ENCODE assay signal across 8 cellular contexts in the genomic region with DNA sequence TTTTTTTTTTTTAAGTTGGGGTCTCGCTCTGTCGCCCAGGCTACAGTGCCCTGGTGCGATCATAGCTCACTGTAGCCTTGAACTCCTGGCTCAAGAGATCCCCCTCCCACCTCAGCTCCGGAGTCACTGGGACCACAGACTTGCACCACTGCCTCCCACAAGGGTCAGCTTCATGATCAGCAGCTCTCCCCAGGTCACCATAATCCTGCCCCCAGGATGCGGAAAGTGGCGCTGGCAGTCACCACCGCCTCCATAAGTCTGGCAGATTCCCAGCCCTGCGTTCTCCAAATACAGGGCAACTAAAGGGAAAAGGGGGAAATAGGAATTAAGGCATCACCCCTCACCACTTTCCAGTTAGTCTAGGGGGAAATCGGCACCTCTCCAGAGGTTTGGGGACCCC. TPM values are rescaled to one million over a fixed set of nuclear protein-coding genes. Genes with fewer than 3 reads are reported as not detected.
DNase-seq lines count a peak whose midpoint lies in the region; FAIRE-seq and TF ChIP-seq lines count a peak whose summit lies in the region.

No MANE protein-coding gene starts in this region.

- H3K4me1 ChIP-seq in right atrium auricular region (peaks cover 0 to 95% of the 10 kb centered on the region in 2 donors), smooth muscle cell (ENCODE audit: low read depth) (peaks cover 30% of the 10 kb centered on the region)

- CTCF ChIA-PET in activated CD4-positive, alpha-beta memory T cell treated with anti-CD3 and anti-CD28 coated beads for 36 hours (lab: Charles Lee) = interaction anchor here (1.8 to 3.0 kb wide), 3 partner anchors 23 kb away, joined by 4 to 16 read pairs (median 9); no protein-coding TSS in a partner anchor

- H3K9me3 ChIP-seq in right atrium auricular region (no peaks in the 10 kb centered on the region), smooth muscle cell (replicated peaks; ENCODE audit: low read depth) (no peaks in the 10 kb centered on the region)

- POLR2A ChIA-PET in activated CD4-positive, alpha-beta memory T cell treated with anti-CD3 and anti-CD28 coated beads for 36 hours (lab: Charles Lee) = interaction anchor here (0.8 to 10.2 kb wide), 2 partner anchors 7 to 8 kb away, joined by 4 to 240 read pairs; partner anchors contain the start of gene ARID5A

- intact Hi-C loops in activated CD4-positive, alpha-beta memory T cell treated with anti-CD3 and anti-CD28 coated beads for 36 hours (cut with micrococcal nuclease) = no loop called here

- H3K27ac ChIP-seq in right atrium auricular region (peak overlapping the region; percentile 91 to 94), smooth muscle cell (ENCODE audit: low read depth) (peak overlapping the region; percentile 89)

- H3K36me3 ChIP-seq in H7 (replicated peaks; ENCODE audit: control insufficient read depth, insufficient read depth, low read length) (no peaks in the 10 kb centered on the region), right atrium auricular region (no peaks in the 10 kb centered on the region), smooth muscle cell (ENCODE audit: low read depth) (no peaks in the 10 kb centered on the region)

- H4K20me1 ChIP-seq in smooth muscle cell (ENCODE audit: low read depth) = no peaks in the 10 kb centered on the region

- peak overlapping the region; percentile 80 for H3K9ac ChIP-seq in smooth muscle cell (ENCODE audit: low read depth)

- peak overlapping the region; percentile 98 for H3K27ac Mint-ChIP-seq in activated CD4-positive, alpha-beta memory T cell treated with anti-CD3 and anti-CD28 coated beads for 36 hours

- peak overlapping the region; percentile 64 for H3K4me3 Mint-ChIP-seq in activated CD4-positive, alpha-beta memory T cell treated with anti-CD3 and anti-CD28 coated beads for 36 hours

- 81% methylated on average over 9 of the region's 9 CpGs for WGBS in smooth muscle cell (ENCODE audit: low lambda C conversion rate)

- H3K9me3 Mint-ChIP-seq in activated CD4-positive, alpha-beta memory T cell treated with anti-CD3 and anti-CD28 coated beads for 36 hours = no peaks in the 10 kb centered on the region

- no peak overlapping the region for H2AFZ ChIP-seq in smooth muscle cell (ENCODE audit: low read depth)

- TF ChIP-seq CTCF in right atrium auricular region (IDR thresholded peaks at IDR 0.05) (no peak), smooth muscle cell (IDR thresholded peaks at IDR 0.05; ENCODE audit: borderline replicate concordance, insufficient read depth, poor library complexity, severe bottlenecking) (no peak)

- FAIRE-seq in frontal cortex (lab: Jason Lieb, UNC) = no peak

- peaks cover 8% of the 10 kb centered on the region for H3F3A ChIP-seq in smooth muscle cell (ENCODE audit: low read depth)

- no peaks in the 10 kb centered on the region for H3K27me3 Mint-ChIP-seq in activated CD4-positive, alpha-beta memory T cell treated with anti-CD3 and anti-CD28 coated beads for 36 hours

- peak overlapping the region; percentile 75 for H3K4me2 ChIP-seq in smooth muscle cell

- H3K4me3 ChIP-seq in H7 (ENCODE audit: insufficient read depth, low read depth, low read length) (no peak overlapping the region), right atrium auricular region (peak overlapping the region in 1 of 2 donors; percentile 41), smooth muscle cell (peak overlapping the region; percentile 21)

- DNase-seq in H7 (peak; percentile 39), right atrium auricular region (ENCODE audit: low spot score) (no peak), smooth muscle cell (lab: John Stamatoyannopoulos, UW; ENCODE audit: unreplicated experiment) (no peak), SKM-1 treated with dmso at 0.1 percent for 144 hours (lab: John Stamatoyannopoulos, UW; ENCODE audit: unreplicated experiment) (no peak), frontal cortex (ENCODE audit: low spot score in 2 of 2) (no peak), DMS53 treated with DMSO at 0.1 percent for 48 hours (lab: John Stamatoyannopoulos, UW; ENCODE audit: unreplicated experiment) (no peak)
- DNase-seq in activated CD4-positive, alpha-beta memory T cell treated with anti-CD3 and anti-CD28 coated beads for 36 hours = no peak
- no peak for DNase-seq in stimulated activated CD4-positive, alpha-beta T cell treated with anti-CD3 and anti-CD28 coated beads, Interleukin-4, amount 100 ng/mL, for 4 hours

- H3K36me3 Mint-ChIP-seq in activated CD4-positive, alpha-beta memory T cell treated with anti-CD3 and anti-CD28 coated beads for 36 hours = no peaks in the 10 kb centered on the region

- H3K27me3 ChIP-seq in H7 (ENCODE audit: control insufficient read depth, insufficient read depth, low read length) (peaks cover 10% of the 10 kb centered on the region), right atrium auricular region (no peaks in the 10 kb centered on the region), smooth muscle cell (ENCODE audit: low read depth) (no peaks in the 10 kb centered on the region)

- peaks cover 86% of the 10 kb centered on the region for H3K4me1 Mint-ChIP-seq in activated CD4-positive, alpha-beta memory T cell treated with anti-CD3 and anti-CD28 coated beads for 36 hours (ENCODE audit: low read depth)

- no peaks in the 10 kb centered on the region for H3K79me2 ChIP-seq in smooth muscle cell (ENCODE audit: low read depth)

RNA-seq across cellular contexts. Expression of gene ARID5A, which starts 5.2 kb away (rescaled TPM):
- 20.7 and 26.7 TPM in 2 replicates for total RNA-seq in H7 (2014; rRNA removed; shearing (Covaris generic))
- 100 to 1,000 TPM; 260 to 266 TPM for total RNA-seq in activated CD4-positive, alpha-beta memory T cell treated with anti-CD3 and anti-CD28 coated beads for 36 hours
- total RNA-seq in right atrium auricular region (10 to 100 TPM; 17.1 to 52.6 TPM), smooth muscle cell (11.0 and 12.1 TPM in 2 replicates), frontal cortex (1.6 TPM)
- 20.4 and 25.6 TPM in 2 replicates for polyA plus RNA-seq in smooth muscle cell

RNA-seq across cellular contexts. Expression of gene NEURL3, which starts 26.2 kb away (rescaled TPM):
- 0.10 TPM in 1 of 2 replicates, not detected in the other for total RNA-seq in H7 (2014; rRNA removed; shearing (Covaris generic))
- 1 to 10 TPM in 1 of 2 experiments, under 1 TPM in 1; 0.87 to 1.1 TPM for total RNA-seq in activated CD4-positive, alpha-beta memory T cell treated with anti-CD3 and anti-CD28 coated beads for 36 hours
- total RNA-seq in right atrium auricular region = not detected
- not detected in 2 replicates for total RNA-seq in smooth muscle cell
- polyA plus RNA-seq in smooth muscle cell = 0.21 TPM in 1 of 2 replicates, not detected in the other
- total RNA-seq in frontal cortex = not detected
